In genomic region chr15:34342737-34343575, GRCh38 we compare ENCODE assay signal across 8 cellular contexts. TPM values are rescaled to one million over a fixed set of nuclear protein-coding genes. Genes with fewer than 3 reads are reported as not detected.
DNase-seq lines count a peak whose midpoint lies in the region; ATAC-seq, FAIRE-seq and TF ChIP-seq lines count a peak whose summit lies in the region.

TSS of gene NOP10 (minus strand) at chr15:34343136. CDS start at chr15:34343073, 63 bp downstream.
TSS of gene NUTM1 (plus strand) at chr15:34343315. CDS start at chr15:34343697, 382 bp downstream.

- no peaks in the 10 kb centered on the region for H3K27me3 Mint-ChIP-seq in mesothelial cell of epicardium (ENCODE audit: low read depth)

- H3K36me3 Mint-ChIP-seq in mesothelial cell of epicardium: peaks cover 10% of the 10 kb centered on the region

- in situ Hi-C loops in Caki2 (cut with HindIII; ENCODE audit: low pct_unique_long_range_greater_than_20kb, low sequenced_read_pairs): no loop called here

- peaks cover 17% of the 10 kb centered on the region for H3K4me1 Mint-ChIP-seq in mesothelial cell of epicardium

- peak; percentile 94 for TF ChIP-seq CTCF in mesothelial cell of epicardium (IDR thresholded peaks at IDR 0.05; ENCODE audit: unreplicated experiment)

- H3K9me3 Mint-ChIP-seq in mesothelial cell of epicardium: no peaks in the 10 kb centered on the region

- DNase-seq in Caki2 (ENCODE audit: low read depth) (peak; percentile 89), HT1080 (ENCODE audit: low read depth) (peak; percentile 88), NOMO-1 (lab: John Stamatoyannopoulos, UW; ENCODE audit: unreplicated experiment in 2 of 2) (peak; percentile 87 to 93), mesothelial cell of epicardium (ENCODE audit: low spot score in 2 of 2, unreplicated experiment in 2 of 2) (peak; percentile 77 to 93)
- peak; percentile 89 to 99 (median 96) for DNase-seq in activated CD8-positive, alpha-beta memory T cell treated with anti-CD3 and anti-CD28 coated beads for 48 hours (ENCODE audit: low read depth in 2 of 3, low spot score in 2 of 3)
- peak; percentile 83 to 88 for DNase-seq in stimulated activated CD8-positive, alpha-beta memory T cell treated with anti-CD3 and anti-CD28 coated beads, Interleukin-15, amount 100 ng/mL, for 4 hours (ENCODE audit: low read depth in 2 of 2)

- H3K4me3 Mint-ChIP-seq in mesothelial cell of epicardium: no peak within 1 kb of the TSS

- peak within 1 kb of the TSS; percentile 85 for H3K27ac Mint-ChIP-seq in mesothelial cell of epicardium

- peak; percentile 82 for ATAC-seq in GM21360 (IDR thresholded peaks at IDR 0.05; ENCODE audit: unreplicated experiment)

- FAIRE-seq in endometrium (lab: Jason Lieb, UNC): peak; percentile 67

RNA-seq across cellular contexts. Expression of gene NOP10, which starts in this region (rescaled TPM):
- total RNA-seq in Caki2 (2014; rRNA removed; shearing (Covaris generic); ENCODE audit: low replicate concordance): 154 and 204 TPM in 2 replicates
- total RNA-seq in HT1080 (2014; rRNA removed; shearing (Covaris generic)): 276 and 421 TPM in 2 replicates
- polyA plus RNA-seq in HT1080 (2015; cell fraction: cytosol; rRNA removed): 227 and 336 TPM in 2 replicates
- polyA plus RNA-seq in HT1080 (2015; cell fraction: nucleus; rRNA removed): 104 and 140 TPM in 2 replicates
- 88.9 to 95.9 TPM (median 94.6 TPM) in 3 replicates for total RNA-seq in mesothelial cell of epicardium

RNA-seq across cellular contexts. Expression of gene NUTM1, which starts in this region (rescaled TPM):
- total RNA-seq in Caki2 (2014; rRNA removed; shearing (Covaris generic); ENCODE audit: low replicate concordance): not detected in 2 replicates
- total RNA-seq in HT1080 (2014; rRNA removed; shearing (Covaris generic)): not detected in 2 replicates
- not detected in 2 replicates for polyA plus RNA-seq in HT1080 (2015; cell fraction: cytosol; rRNA removed)
- not detected in 2 replicates for polyA plus RNA-seq in HT1080 (2015; cell fraction: nucleus; rRNA removed)
- total RNA-seq in mesothelial cell of epicardium: not detected in 3 replicates

Comparison
In these comparisons a context has a peak if more than half of its experiments do, and no peak if none do; other contexts are left out.
1. Peak in every context shown above with its lines: DNase-seq and ATAC-seq.